Comparison of ENCODE assay signal across 26 cellular contexts in the genomic region with DNA sequence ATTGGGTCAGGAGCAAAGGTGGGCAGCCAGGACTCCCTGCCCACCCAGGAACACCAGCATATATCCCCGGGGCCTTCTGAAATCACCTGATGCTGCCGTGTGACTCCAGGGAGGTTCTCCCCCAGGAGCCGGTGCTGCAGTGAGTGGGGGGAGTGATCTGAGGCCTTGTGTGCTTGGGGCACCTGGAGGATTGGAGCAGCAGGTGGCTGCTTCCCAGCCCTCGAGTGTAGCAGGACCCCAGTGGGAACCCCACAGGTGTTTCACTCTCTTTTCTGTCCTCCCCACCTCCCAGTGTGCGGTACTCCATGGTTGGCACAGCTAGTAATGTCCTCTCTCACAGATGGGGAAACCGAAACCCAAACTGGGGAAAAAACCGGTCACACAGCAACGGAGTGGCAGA. TPM values are rescaled to one million over a fixed set of nuclear protein-coding genes. Genes with fewer than 3 reads are reported as not detected.
A peak's percentile ranks its signal among the peaks of the same experiment; 100 is the strongest.
DNase-seq lines count a peak whose midpoint lies in the region; ATAC-seq, FAIRE-seq and TF ChIP-seq lines count a peak whose summit lies in the region.
"Had no signal": no experiment of that assay in that cellular context is flagged by ENCODE, and none has a peak within 500 bp of the region (broad histone marks: within the 10 kb centered on the region; RNA-seq: fewer than 3 reads in every experiment).

No MANE protein-coding gene starts in this region.

- CTCF ChIA-PET in GM12878 (lab: Yijun Ruan, JAX) = no interaction called here
- CTCF ChIA-PET in naive thymus-derived CD4-positive, alpha-beta T cell (lab: Charles Lee) = no interaction called here

- peaks cover 6% of the 10 kb centered on the region in 2 donors for H3K4me1 Mint-ChIP-seq in stimulated activated naive B cell treated with anti-CD40 and anti-IgM and Interleukin-4, amounts not matched to agents 10 μg/mL and 1 μg/mL and 100 μg/mL, for 72 hours
- peaks cover 0 to 6% (median 0%) of the 10 kb centered on the region in 7 donors for H3K4me1 Mint-ChIP-seq in naive thymus-derived CD4-positive, alpha-beta T cell
- H3K4me1 Mint-ChIP-seq: activated CD4-positive, alpha-beta T cell treated with anti-CD3 and anti-CD28 coated beads, Interleukin-2, amount 10 ng/mL, durations not matched to agents 24 days and 14 days; memory B cell had no signal

- H3K27me3 Mint-ChIP-seq in stimulated activated naive B cell treated with anti-CD40 and anti-IgM and Interleukin-4, amounts not matched to agents 10 μg/mL and 1 μg/mL and 100 μg/mL, for 72 hours = peaks cover 22 to 28% of the 10 kb centered on the region in 2 donors
- peaks cover 0 to 6% (median 0%) of the 10 kb centered on the region in 5 donors for H3K27me3 Mint-ChIP-seq in naive thymus-derived CD4-positive, alpha-beta T cell
- H3K27me3 Mint-ChIP-seq: activated CD4-positive, alpha-beta T cell treated with anti-CD3 and anti-CD28 coated beads, Interleukin-2, amount 10 ng/mL, durations not matched to agents 24 days and 14 days had no signal

- no peak overlapping the region for H3K9ac ChIP-seq in MM.1S (ENCODE audit: low read length)
- H3K9ac ChIP-seq in GM12878 (ENCODE audit: control insufficient read depth, insufficient read depth, low read length) = no peak overlapping the region
- peak overlapping the region; percentile 37 to 43 for H3K9ac ChIP-seq in kidney (ENCODE audit: low read length in 2 of 2)

- H3K36me3 Mint-ChIP-seq in stimulated activated naive B cell treated with anti-CD40 and anti-IgM and Interleukin-4, amounts not matched to agents 10 μg/mL and 1 μg/mL and 100 μg/mL, for 72 hours = no peaks in the 10 kb centered on the region
- no peaks in the 10 kb centered on the region for H3K36me3 Mint-ChIP-seq in naive thymus-derived CD4-positive, alpha-beta T cell
- H3K36me3 Mint-ChIP-seq: activated naive CD4-positive, alpha-beta T cell treated with anti-CD3 and anti-CD28 coated beads, Interleukin-2, amount 50 U/mL, for 72 hours; memory B cell had no signal

- peak overlapping the region; percentile 49 for H3K4me2 ChIP-seq in MM.1S (ENCODE audit: low read depth, low read length)
- H3K4me2 ChIP-seq in GM12878 (ENCODE audit: control insufficient read depth, insufficient read depth) = no peak overlapping the region

- H3K4me3 ChIP-seq in MM.1S (ENCODE audit: low read length) (no peak overlapping the region), GM12878 (no peak overlapping the region), kidney (ENCODE audit: low read length in 2 of 2) (no peak overlapping the region), spleen (no peak overlapping the region)
- no peak overlapping the region for H3K4me3 ChIP-seq in naive thymus-derived CD4-positive, alpha-beta T cell (ENCODE audit: low read length)
- H3K4me3 ChIP-seq: coronary artery, psoas muscle had no signal

- RAD21 ChIA-PET in GM12878 (lab: Charles Lee; ENCODE audit: unreplicated experiment) = no interaction called here

- POLR2A ChIA-PET in GM12878 (lab: Charles Lee) = no interaction called here
- POLR2A ChIA-PET in naive thymus-derived CD4-positive, alpha-beta T cell (lab: Charles Lee) = no interaction called here

- no peaks in the 10 kb centered on the region for H3F3A ChIP-seq in MM.1S (ENCODE audit: insufficient read depth, low read length)

- H3K9me2 ChIP-seq in MM.1S (replicated peaks; ENCODE audit: insufficient read depth, low read length) = no peaks in the 10 kb centered on the region

- no peak overlapping the region for H3K4me3 Mint-ChIP-seq in stimulated activated naive B cell treated with anti-CD40 and anti-IgM and Interleukin-4, amounts not matched to agents 10 μg/mL and 1 μg/mL and 100 μg/mL, for 72 hours
- no peak overlapping the region for H3K4me3 Mint-ChIP-seq in naive thymus-derived CD4-positive, alpha-beta T cell
- H3K4me3 Mint-ChIP-seq: activated CD4-positive, alpha-beta T cell treated with anti-CD3 and anti-CD28 coated beads, Interleukin-2, amount 10 ng/mL, durations not matched to agents 24 days and 14 days; memory B cell; neural crest cell had no signal

- H2AFZ ChIP-seq in MM.1S (ENCODE audit: low read length) = no peak overlapping the region
- no peak overlapping the region for H2AFZ ChIP-seq in GM12878 (ENCODE audit: control insufficient read depth, low read depth, low read length)

- SMC1A ChIA-PET in GM12878 (lab: Charles Lee; ENCODE audit: uncharacterized antibody, unreplicated experiment) = no interaction called here

- no peaks in the 10 kb centered on the region for H3K4me1 ChIP-seq in MM.1S (ENCODE audit: low read length)
- no peaks in the 10 kb centered on the region for H3K4me1 ChIP-seq in GM12878 (ENCODE audit: control insufficient read depth, insufficient read depth, low read length)
- peaks cover 41 to 55% of the 10 kb centered on the region in 2 donors for H3K4me1 ChIP-seq in kidney (ENCODE audit: control insufficient read depth in 1 of 2, insufficient read depth in 1 of 2, low read depth in 1 of 2, low read length in 2 of 2)
- H3K4me1 ChIP-seq in naive thymus-derived CD4-positive, alpha-beta T cell (ENCODE audit: control insufficient read depth in 2 of 2, insufficient read depth in 2 of 2, low read length in 2 of 2) = no peaks in the 10 kb centered on the region
- no peaks in the 10 kb centered on the region for H3K4me1 ChIP-seq in spleen
- H3K4me1 ChIP-seq: psoas muscle had no signal

- TF ChIP-seq POLR2A in GM12878 (IDR thresholded peaks at IDR 0.05; ENCODE audit: low read depth, low read length) (no peak), spleen (IDR thresholded peaks at IDR 0.05) (no peak)

- H3K79me2 ChIP-seq in MM.1S (ENCODE audit: low read length) (no peaks in the 10 kb centered on the region), GM12878 (ENCODE audit: control insufficient read depth, insufficient read depth, low read length) (no peaks in the 10 kb centered on the region)

- TF ChIP-seq EP300 in GM12878 (IDR thresholded peaks at IDR 0.05; ENCODE audit: borderline replicate concordance in 1 of 2, control insufficient read depth in 1 of 2, low read depth in 2 of 2, low read length in 2 of 2) = no peak

- 13% methylated on average over 8 of the region's 8 CpGs for WGBS in GM12878 (ENCODE audit: insufficient coverage, insufficient replicate concordance, low lambda C conversion rate, missing lambda C conversion rate)
- WGBS in spleen, 5 donors = 75 to 84% (median 80%) methylated on average over 6 to 8 of the region's 8 CpGs

- TF ChIP-seq RAD21 in GM12878 (IDR thresholded peaks at IDR 0.05; ENCODE audit: insufficient read depth, low read depth, low read length) = no peak

- H3K27ac Mint-ChIP-seq in stimulated activated naive B cell treated with anti-CD40 and anti-IgM and Interleukin-4, amounts not matched to agents 10 μg/mL and 1 μg/mL and 100 μg/mL, for 72 hours = peak overlapping the region; percentile 68
- no peak overlapping the region for H3K27ac Mint-ChIP-seq in naive thymus-derived CD4-positive, alpha-beta T cell
- H3K27ac Mint-ChIP-seq: activated CD4-positive, alpha-beta T cell treated with anti-CD3 and anti-CD28 coated beads, Interleukin-2, amount 10 ng/mL, durations not matched to agents 24 days and 14 days; memory B cell had no signal

- no peak overlapping the region for H3K27ac ChIP-seq in MM.1S (ENCODE audit: low read length)
- no peak overlapping the region for H3K27ac ChIP-seq in GM12878 (ENCODE audit: control insufficient read depth, insufficient read depth)
- peak overlapping the region; percentile 79 to 83 for H3K27ac ChIP-seq in kidney (ENCODE audit: low read depth in 2 of 2, low read length in 2 of 2)
- H3K27ac ChIP-seq in naive thymus-derived CD4-positive, alpha-beta T cell (ENCODE audit: low read depth, low read length) = no peak overlapping the region
- no peak overlapping the region for H3K27ac ChIP-seq in spleen
- H3K27ac ChIP-seq: coronary artery, epithelial cell of prostate, psoas muscle had no signal

- DNase-seq in MM.1S = no peak
- DNase-seq in GM12878 (ENCODE audit: low read depth, low spot score) = no peak
- DNase-seq in kidney = no peak
- no peak for DNase-seq in stimulated activated naive B cell treated with anti-CD40 and anti-IgM and Interleukin-4, amounts not matched to agents 10 μg/mL and 1 μg/mL and 100 μg/mL, for 72 hours
- no peak for DNase-seq in dermis blood vessel endothelial cell
- no peak for DNase-seq in naive thymus-derived CD4-positive, alpha-beta T cell
- no peak for DNase-seq in NOMO-1 (lab: John Stamatoyannopoulos, UW; ENCODE audit: unreplicated experiment in 2 of 2)
- no peak for DNase-seq in spleen
- DNase-seq: activated CD4-positive, alpha-beta T cell treated with anti-CD3 and anti-CD28 coated beads, Interleukin-2, amount 10 ng/mL, durations not matched to agents 24 days and 14 days; foreskin melanocyte; kidney glomerular epithelial cell; NCI-H1105; NCI-H2107; NCI-H748 treated with DMSO at 0.1 percent for 48 hours; psoas muscle; SHP77; small intestine; stimulated activated CD4-positive, alpha-beta T cell treated with anti-CD3 and anti-CD28 coated beads, Interleukin-2, amount 100 ng/mL, for 48 hours; stimulated activated naive CD8-positive, alpha-beta T cell treated with anti-CD3 and anti-CD28 coated beads, Interleukin-15, Interleukin-2, amounts not matched to agents 100 U/mL and 50 U/mL, for 24 hours had no signal

- FAIRE-seq in GM12878 (lab: Jason Lieb, UNC) (no peak), kidney (lab: Jason Lieb, UNC) (no peak)
- FAIRE-seq: small intestine had no signal

- TF ChIP-seq CTCF in MM.1S (IDR thresholded peaks at IDR 0.05; ENCODE audit: low read length) = no peak
- TF ChIP-seq CTCF in GM12878 (IDR thresholded peaks at IDR 0.05 in 2 of 3, conservative IDR thresholded peaks at IDR 0.05 in 1 of 3; ENCODE audit: control insufficient read depth in 2 of 3, extremely low read depth in 1 of 3, insufficient read depth in 1 of 3, low read depth in 3 of 3, low read length in 3 of 3) = no peak
- no peak for TF ChIP-seq CTCF in kidney (IDR thresholded peaks at IDR 0.05; ENCODE audit: borderline replicate concordance, extremely low read depth, insufficient read depth)
- no peak for TF ChIP-seq CTCF in spleen (IDR thresholded peaks at IDR 0.05 in 8 of 11, conservative IDR thresholded peaks at IDR 0.05 in 3 of 11)

- no peaks in the 10 kb centered on the region for H3K9me3 ChIP-seq in MM.1S (replicated peaks; ENCODE audit: insufficient read depth, low read length)
- H3K9me3 ChIP-seq in GM12878 (replicated peaks; ENCODE audit: control insufficient read depth, insufficient read depth, low read length) = no peaks in the 10 kb centered on the region
- no peaks in the 10 kb centered on the region for H3K9me3 ChIP-seq in kidney (ENCODE audit: control insufficient read depth in 1 of 2, low read length in 2 of 2)
- no peaks in the 10 kb centered on the region for H3K9me3 ChIP-seq in naive thymus-derived CD4-positive, alpha-beta T cell (ENCODE audit: control insufficient read depth in 2 of 3, low read length in 3 of 3)
- H3K9me3 ChIP-seq in spleen = no peaks in the 10 kb centered on the region
- H3K9me3 ChIP-seq: psoas muscle had no signal

- no peaks in the 10 kb centered on the region for H3K9me3 Mint-ChIP-seq in stimulated activated naive B cell treated with anti-CD40 and anti-IgM and Interleukin-4, amounts not matched to agents 10 μg/mL and 1 μg/mL and 100 μg/mL, for 72 hours
- no peaks in the 10 kb centered on the region for H3K9me3 Mint-ChIP-seq in naive thymus-derived CD4-positive, alpha-beta T cell
- H3K9me3 Mint-ChIP-seq: activated CD4-positive, alpha-beta T cell treated with anti-CD3 and anti-CD28 coated beads, Interleukin-2, amount 10 ng/mL, durations not matched to agents 24 days and 14 days; activated naive CD4-positive, alpha-beta T cell treated with anti-CD3 and anti-CD28 coated beads, Interleukin-2, amount 50 U/mL, for 72 hours; memory B cell; neural crest cell had no signal

- BruUV-seq in GM12878 (replicated peaks; lab: Mats Ljungman, UMichigan) = no TSS peak

- H4K20me1 ChIP-seq in MM.1S (ENCODE audit: insufficient read depth, low read length) (no peaks in the 10 kb centered on the region), GM12878 (ENCODE audit: control insufficient read depth, insufficient read depth) (no peaks in the 10 kb centered on the region)

- in situ Hi-C loops in GM12878 (cut with MboI) = no loop called here

- intact Hi-C loops in GM12878 (cut with micrococcal nuclease; ENCODE audit: unreplicated experiment) (no loop called here), kidney (cut with DNase I) (no loop called here), spleen (cut with DNase I; ENCODE audit: low total_unique reads) (no loop called here)
- intact Hi-C loops in naive thymus-derived CD4-positive, alpha-beta T cell (cut with micrococcal nuclease) = no loop called here

- H3K27me3 ChIP-seq in MM.1S (replicated peaks; ENCODE audit: insufficient read depth, low read length) = peaks cover 93% of the 10 kb centered on the region
- H3K27me3 ChIP-seq in GM12878 (replicated peaks in 1 of 2; ENCODE audit: control insufficient read depth in 2 of 2, insufficient read depth in 2 of 2, low read length in 1 of 2) = no peaks in the 10 kb centered on the region; a peak in 2 of 4 replicates
- no peaks in the 10 kb centered on the region for H3K27me3 ChIP-seq in naive thymus-derived CD4-positive, alpha-beta T cell (ENCODE audit: control insufficient read depth in 2 of 2, insufficient read depth in 2 of 2, low read length in 2 of 2)
- H3K27me3 ChIP-seq in spleen (replicated peaks in 1 of 7) = peaks cover 0 to 38% (median 0%) of the 10 kb centered on the region in 7 donors

- no peaks in the 10 kb centered on the region for H3K36me3 ChIP-seq in MM.1S (replicated peaks; ENCODE audit: insufficient read depth, low read length)
- no peaks in the 10 kb centered on the region for H3K36me3 ChIP-seq in GM12878 (ENCODE audit: control insufficient read depth in 2 of 2, insufficient read depth in 2 of 2, low read length in 1 of 2)
- no peaks in the 10 kb centered on the region for H3K36me3 ChIP-seq in kidney (ENCODE audit: control insufficient read depth in 1 of 2, insufficient read depth in 2 of 2, low read length in 2 of 2)
- H3K36me3 ChIP-seq in naive thymus-derived CD4-positive, alpha-beta T cell (ENCODE audit: control insufficient read depth in 2 of 3, insufficient read depth in 3 of 3, low read length in 3 of 3) = no peaks in the 10 kb centered on the region
- no peaks in the 10 kb centered on the region for H3K36me3 ChIP-seq in spleen

- peak; percentile 37; the same call in 1 of the 3 replicates for ATAC-seq in GM12878
- peak in 1 of 2 donors; percentile 27 for ATAC-seq in stimulated activated naive B cell treated with anti-CD40 and anti-IgM and Interleukin-4, amounts not matched to agents 10 μg/mL and 1 μg/mL and 100 μg/mL, for 72 hours (replicated peaks)
- no peak for ATAC-seq in naive thymus-derived CD4-positive, alpha-beta T cell
- ATAC-seq: activated naive CD4-positive, alpha-beta T cell treated with anti-CD3 and anti-CD28 coated beads, Interleukin-2, amount 50 U/mL, for 72 hours; HCT116; psoas muscle; stimulated activated naive CD8-positive, alpha-beta T cell treated with anti-CD3 and anti-CD28 coated beads, Interleukin-15, Interleukin-2, amounts not matched to agents 100 U/mL and 50 U/mL, for 24 hours had no signal

RNA-seq across cellular contexts. Expression of gene NCS1, which starts 20.4 kb away (rescaled TPM):
- not detected in 2 replicates for total RNA-seq in GM12878 (2013; cell fraction: nucleolus; rRNA removed)
- total RNA-seq in GM12878 (2014; rRNA removed) = under 0.01 TPM in 1 of 2 replicates, not detected in the other
- total RNA-seq in GM12878 (2014; rRNA removed; fragmentation: Illumina TruSeq; extraction: Trizol) = 0.04 and 0.05 TPM in 2 replicates
- total RNA-seq in GM12878 (2021) = 0.05 and 0.08 TPM in 2 replicates
- not detected for polyA plus RNA-seq in GM12878 (2011; ENCODE audit: low read depth)
- polyA plus RNA-seq in GM12878 (2011; rRNA removed) = 0.12 TPM in 1 of 2 replicates, not detected in the other
- 0.06 and 0.07 TPM in 2 replicates for polyA plus RNA-seq in GM12878 (2011; cell fraction: cytosol; rRNA removed)
- polyA plus RNA-seq in GM12878 (2011; cell fraction: nucleus; rRNA removed) = not detected in 2 replicates
- polyA plus RNA-seq in GM12878 (2012) = 0.08 and 0.13 TPM in 2 replicates
- polyA plus RNA-seq in GM12878 (2014; fragmentation: Illumina TruSeq; extraction: Trizol) = 0.06 and 0.07 TPM in 2 replicates
- not detected for polyA plus RNA-seq in GM12878 (2014; fragmentation: Nextera tagmentation; extraction: Ambion mirVana)
- polyA plus RNA-seq in GM12878 (2014; rRNA removed) = 0.05 and 0.22 TPM in 2 replicates
- under 1 TPM in 1 of 2 experiments, not detected in 1; 0.05 TPM for polyA plus RNA-seq in GM12878 (2016; fragmentation: Nextera tagmentation; extraction: Ambion mirVana)
- polyA minus RNA-seq in GM12878 (2011; rRNA and poly(A)+ RNA removed) = not detected in 2 replicates
- polyA minus RNA-seq in GM12878 (2011; cell fraction: cytosol; rRNA and poly(A)+ RNA removed) = 1.6 and 2.2 TPM in 2 replicates
- 0.12 and 0.29 TPM in 2 replicates for polyA minus RNA-seq in GM12878 (2011; cell fraction: nucleus; rRNA and poly(A)+ RNA removed)
- total RNA-seq in kidney = 37.4 TPM
- polyA plus RNA-seq in kidney (ENCODE audit: insufficient read depth, low read depth, low replicate concordance) = 27.7 TPM
- total RNA-seq in dermis blood vessel endothelial cell = 8.2 and 12.3 TPM in 2 replicates
- under 1 TPM in 3 of 5 experiments, not detected in 2; 0.14 to 0.85 (median 0.22) TPM for total RNA-seq in naive thymus-derived CD4-positive, alpha-beta T cell
- polyA plus RNA-seq in naive thymus-derived CD4-positive, alpha-beta T cell = not detected
- total RNA-seq in spleen = 1 to 10 TPM in 4 of 7 donors, under 1 TPM in 3; 0.46 to 2.5 (median 1.2) TPM
- 1 to 10 TPM in 2 of 3 donors, under 1 TPM in 1; 0.50 to 1.6 (median 1.3) TPM for polyA plus RNA-seq in spleen
- total RNA-seq: OCI-LY7 had no signal

Comparison
In these comparisons a context has a peak if more than half of its experiments do, and no peak if none do; other contexts are left out.
1. H3K27ac ChIP-seq: peak in kidney (2 of 2); none in MM.1S (single experiment), GM12878 (single experiment), naive thymus-derived CD4-positive, alpha-beta T cell (single experiment) and spleen (0 of 8).
2. H3K9ac ChIP-seq: peak in kidney (2 of 2); none in MM.1S (single experiment) and GM12878 (single experiment).